Comparison of ENCODE assay signal across 23 cellular contexts in the genomic region with DNA sequence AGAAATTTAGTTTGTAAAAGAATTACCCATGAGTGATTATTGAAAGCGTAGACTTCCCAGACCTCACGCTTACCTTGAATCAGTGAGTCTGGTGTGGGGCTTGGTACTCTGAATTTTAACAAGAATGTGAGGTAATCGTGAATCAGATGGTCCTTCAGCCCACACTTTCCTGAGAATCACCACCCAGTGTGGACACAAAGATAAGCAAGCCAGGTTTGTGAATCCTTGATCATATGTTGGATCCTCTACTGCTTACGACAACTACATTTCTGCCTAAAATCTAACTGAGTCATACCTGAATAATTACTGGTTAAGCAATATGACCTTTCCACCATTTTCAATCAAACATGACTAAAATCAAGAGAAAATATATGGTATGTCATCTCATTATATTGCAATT.
"Had no signal": no experiment of that assay in that cellular context is flagged by ENCODE, and none has a peak within 500 bp of the region (broad histone marks: within the 10 kb centered on the region; RNA-seq: fewer than 3 reads in every experiment).

No MANE protein-coding gene starts in this region.

- H3K4me1 ChIP-seq: lower lobe of right lung, prostate gland, right atrium auricular region, testis, tibial artery had no signal

- ATAC-seq: effector memory CD8-positive, alpha-beta T cell; left ventricle myocardium superior; lower lobe of right lung; naive thymus-derived CD8-positive, alpha-beta T cell; sciatic nerve; stimulated activated memory B cell treated with anti-CD40 and anti-IgM and Interleukin-4, amounts not matched to agents 10 μg/mL and 1 μg/mL and 100 μg/mL, for 72 hours; stimulated activated naive CD8-positive, alpha-beta T cell treated with anti-CD3 and anti-CD28 coated beads, Interleukin-15, Interleukin-2, amounts not matched to agents 100 U/mL and 50 U/mL, for 24 hours had no signal

- H3K4me3 ChIP-seq: lower lobe of right lung, prostate gland, right atrium auricular region, testis, tibial artery had no signal

- DNase-seq: cortex of kidney; effector memory CD8-positive, alpha-beta T cell; hypothalamus; immature natural killer cell; islet precursor cell; kidney glomerular epithelial cell; left ventricle myocardium superior; lower lobe of right lung; naive thymus-derived CD8-positive, alpha-beta T cell; nephron progenitor cell; nucleus accumbens; stimulated activated CD4-positive, alpha-beta T cell treated with anti-CD3 and anti-CD28 coated beads, Interleukin-2, amount 100 ng/mL, for 24 hours; stimulated activated CD4-positive, alpha-beta T cell treated with anti-CD3 and anti-CD28 coated beads, Interleukin-4, amount 100 ng/mL, for 24 hours; stimulated activated naive CD8-positive, alpha-beta T cell treated with anti-CD3 and anti-CD28 coated beads, Interleukin-15, Interleukin-2, amounts not matched to agents 100 U/mL and 50 U/mL, for 24 hours; substantia nigra; testis; tibial artery had no signal

- H3K36me3 ChIP-seq: lower lobe of right lung, prostate gland, right atrium auricular region, tibial artery had no signal

- H3K27me3 ChIP-seq: right atrium auricular region, testis, tibial artery had no signal

- FAIRE-seq: endometrium, frontal cortex had no signal

- H3K27ac ChIP-seq: lower lobe of right lung, prostate gland, right atrium auricular region, testis, tibial artery had no signal

- H3K9me3 ChIP-seq: lower lobe of right lung, prostate gland, right atrium auricular region, testis, tibial artery had no signal
